20 cellular contexts compared by ENCODE assay signal in genomic region chr9:131043097-131043496, GRCh38. TPM values are rescaled to one million over a fixed set of nuclear protein-coding genes. Genes with fewer than 3 reads are reported as not detected.
DNase-seq lines count a peak whose midpoint lies in the region; TF ChIP-seq lines count a peak whose summit lies in the region.
"Had no signal": no experiment of that assay in that cellular context is flagged by ENCODE, and none has a peak within 500 bp of the region (broad histone marks: within the 10 kb centered on the region; RNA-seq: fewer than 3 reads in every experiment).

No MANE protein-coding gene starts in this region.

- no peak overlapping the region for H3K18ac ChIP-seq in H9 (ENCODE audit: insufficient read length, low read depth, low read length)

- no peak overlapping the region for H2AK5ac ChIP-seq in H9 (ENCODE audit: insufficient read length, low read length)

- H2AFZ ChIP-seq in hepatocyte (no peak overlapping the region), H9 (ENCODE audit: low read length) (no peak overlapping the region)

- H3K4me3 ChIP-seq in Peyer's patch, result no peak overlapping the region
- no peak overlapping the region for H3K4me3 ChIP-seq in hepatocyte

- in situ Hi-C loops in KBM-7 (cut with MboI; ENCODE audit: low pct_unique_long_range_greater_than_20kb, low sequenced_read_pairs), result no loop called here

- H3K27me3 Mint-ChIP-seq in H9 (ENCODE audit: low read depth), result no peaks in the 10 kb centered on the region
- H3K27me3 Mint-ChIP-seq: activated CD4-positive, alpha-beta T cell treated with anti-CD3 and anti-CD28 coated beads, Interleukin-2, amount 10 ng/mL, durations not matched to agents 7 days and 5 days; activated naive CD8-positive, alpha-beta T cell treated with anti-CD3 and anti-CD28 coated beads, Interleukin-2, amount 10 ng/mL, durations not matched to agents 7 days and 5 days had no signal

- no peak overlapping the region for H2BK5ac ChIP-seq in H9 (ENCODE audit: insufficient read length, low read length)

- H3K23ac ChIP-seq in H9 (ENCODE audit: insufficient read length, low read depth, low read length), result no peak overlapping the region

- H4K5ac ChIP-seq in H9 (ENCODE audit: insufficient read length, low read depth, low read length), result no peak overlapping the region

- no peaks in the 10 kb centered on the region for H3K9me3 ChIP-seq in Peyer's patch
- H3K9me3 ChIP-seq in hepatocyte (ENCODE audit: low read depth), result no peaks in the 10 kb centered on the region
- H3K9me3 ChIP-seq in H9 (ENCODE audit: control insufficient read depth, low read depth, low read length), result no peaks in the 10 kb centered on the region

- no peaks in the 10 kb centered on the region for H3K9me3 Mint-ChIP-seq in H9
- H3K9me3 Mint-ChIP-seq: activated CD4-positive, alpha-beta T cell treated with anti-CD3 and anti-CD28 coated beads, Interleukin-2, amount 10 ng/mL, durations not matched to agents 7 days and 5 days; activated naive CD8-positive, alpha-beta T cell treated with anti-CD3 and anti-CD28 coated beads, Interleukin-2, amount 10 ng/mL, durations not matched to agents 7 days and 5 days; activated T-cell treated with anti-CD3 and anti-CD28 coated beads, Interleukin-2, amount 50 U/mL, for 24 hours; mesothelial cell of epicardium had no signal

- H3K23me2 ChIP-seq in H9 (ENCODE audit: insufficient read length, low read depth, low read length, poor library complexity, severe bottlenecking), result no peaks in the 10 kb centered on the region

- H3K9me2 ChIP-seq in hepatocyte (replicated peaks; ENCODE audit: insufficient read depth), result no peaks in the 10 kb centered on the region

- H3K27ac Mint-ChIP-seq in H9, result no peak overlapping the region
- H3K27ac Mint-ChIP-seq: activated CD4-positive, alpha-beta T cell treated with anti-CD3 and anti-CD28 coated beads, Interleukin-2, amount 10 ng/mL, durations not matched to agents 7 days and 5 days; activated naive CD8-positive, alpha-beta T cell treated with anti-CD3 and anti-CD28 coated beads, Interleukin-2, amount 10 ng/mL, durations not matched to agents 7 days and 5 days; activated T-cell treated with anti-CD3 and anti-CD28 coated beads, Interleukin-2, amount 50 U/mL, for 24 hours; mesothelial cell of epicardium had no signal

- H3K4me2 ChIP-seq in hepatocyte (peak overlapping the region; percentile 28), H9 (ENCODE audit: insufficient read depth, insufficient read length, low read length) (no peak overlapping the region)

- H3K27me3 ChIP-seq in Peyer's patch, result no peaks in the 10 kb centered on the region
- H3K27me3 ChIP-seq in hepatocyte, result no peaks in the 10 kb centered on the region
- no peaks in the 10 kb centered on the region for H3K27me3 ChIP-seq in H9 (ENCODE audit: insufficient read depth, low read length)

- DNase-seq in CD1c-positive myeloid dendritic cell (ENCODE audit: extremely low spot score) (peak; percentile 26), KBM-7 (peak; percentile 51), Peyer's patch (peak in 2 of 3 donors; percentile 50 to 57), hepatocyte (ENCODE audit: low spot score) (peak; percentile 62), NCI-H187 treated with DMSO at 0.1 percent for 48 hours (lab: John Stamatoyannopoulos, UW) (no peak), H9 (no peak), NCI-H1436 treated with DMSO at 0.1 percent for 48 hours (lab: John Stamatoyannopoulos, UW) (no peak), RKO (ENCODE audit: low spot score) (no peak)
- DNase-seq: activated CD4-positive, alpha-beta T cell treated with anti-CD3 and anti-CD28 coated beads, Interleukin-2, amount 10 ng/mL, durations not matched to agents 7 days and 5 days; activated naive CD8-positive, alpha-beta T cell treated with anti-CD3 and anti-CD28 coated beads, Interleukin-2, amount 10 ng/mL, durations not matched to agents 7 days and 5 days; activated T-cell treated with anti-CD3 and anti-CD28 coated beads, Interleukin-2, amount 50 U/mL, for 24 hours; COR-L47; erythroblast; MM.1S; NCI-H82; SHP77 treated with DMSO at 0.1 percent for 48 hours; substantia nigra; T-helper 9 cell had no signal

- no peak for TF ChIP-seq CTCF in Peyer's patch (IDR thresholded peaks at IDR 0.05)
- TF ChIP-seq CTCF in hepatocyte (IDR thresholded peaks at IDR 0.05; ENCODE audit: poor library complexity), result no peak
- no peak for TF ChIP-seq CTCF in H9 (conservative IDR thresholded peaks at IDR 0.05)

- H3K27ac ChIP-seq in Peyer's patch (peak overlapping the region in 1 of 4 donors; percentile 50), hepatocyte (peak overlapping the region; percentile 85), H9 (ENCODE audit: insufficient read length, low read depth, low read length) (no peak overlapping the region)

- no peaks in the 10 kb centered on the region for H4K20me1 ChIP-seq in hepatocyte (ENCODE audit: insufficient read depth, poor library complexity, severe bottlenecking)
- no peaks in the 10 kb centered on the region for H4K20me1 ChIP-seq in H9 (ENCODE audit: control insufficient read depth, insufficient read depth, insufficient read length)

- no peak for TF ChIP-seq POLR2A in Peyer's patch (IDR thresholded peaks at IDR 0.05)

- no peak overlapping the region for H2BK12ac ChIP-seq in H9 (ENCODE audit: insufficient read length, low read depth, low read length)

- H3K9ac ChIP-seq in H9 (ENCODE audit: extremely low read depth, insufficient read length, low read length), result no peak overlapping the region

- no peak overlapping the region for H4K8ac ChIP-seq in H9 (replicated peaks; ENCODE audit: insufficient read length, low read depth, low read length)

- H3K79me2 ChIP-seq in hepatocyte (no peaks in the 10 kb centered on the region), H9 (ENCODE audit: insufficient read depth, low read length) (no peaks in the 10 kb centered on the region)

- H3K4ac ChIP-seq in H9 (ENCODE audit: low read depth, low read length), result no peak overlapping the region

- H3K56ac ChIP-seq in H9 (ENCODE audit: insufficient read length, low read depth, low read length), result no peak overlapping the region

- H3K36me3 ChIP-seq in Peyer's patch, result no peaks in the 10 kb centered on the region
- H3K36me3 ChIP-seq in hepatocyte (replicated peaks; ENCODE audit: insufficient read depth, low read depth), result no peaks in the 10 kb centered on the region

- no peak overlapping the region for H2BK120ac ChIP-seq in H9 (ENCODE audit: low read depth, low read length, poor library complexity, severe bottlenecking)

- no peaks in the 10 kb centered on the region for H3K79me1 ChIP-seq in H9 (ENCODE audit: insufficient read depth, low read depth, low read length, poor library complexity, severe bottlenecking)

- H2BK15ac ChIP-seq in H9 (ENCODE audit: low read depth, low read length), result no peak overlapping the region

- H3K36me3 Mint-ChIP-seq in H9 (ENCODE audit: insufficient read depth in 1 of 3, low read depth in 3 of 3), result peaks cover 0 to 4% (median 0%) of the 10 kb centered on the region in 3 experiments; a peak in 2 of 7 replicates
- H3K36me3 Mint-ChIP-seq: activated naive CD8-positive, alpha-beta T cell treated with anti-CD3 and anti-CD28 coated beads, Interleukin-2, amount 10 ng/mL, durations not matched to agents 7 days and 5 days; mesothelial cell of epicardium had no signal

- H3K4me3 Mint-ChIP-seq in H9, result no peak overlapping the region
- H3K4me3 Mint-ChIP-seq: activated CD4-positive, alpha-beta T cell treated with anti-CD3 and anti-CD28 coated beads, Interleukin-2, amount 10 ng/mL, durations not matched to agents 7 days and 5 days; activated naive CD8-positive, alpha-beta T cell treated with anti-CD3 and anti-CD28 coated beads, Interleukin-2, amount 10 ng/mL, durations not matched to agents 7 days and 5 days; activated T-cell treated with anti-CD3 and anti-CD28 coated beads, Interleukin-2, amount 50 U/mL, for 24 hours; mesothelial cell of epicardium had no signal

- H3K4me1 ChIP-seq in Peyer's patch (peaks cover 0 to 4% (median 0%) of the 10 kb centered on the region in 4 donors), hepatocyte (ENCODE audit: insufficient read depth) (no peaks in the 10 kb centered on the region), H9 (ENCODE audit: insufficient read depth, low read length) (no peaks in the 10 kb centered on the region)

- no peaks in the 10 kb centered on the region for H3K4me1 Mint-ChIP-seq in H9

- H2BK20ac ChIP-seq in H9 (ENCODE audit: low read depth, low read length, poor library complexity, severe bottlenecking), result no peak overlapping the region

- no peak overlapping the region for H3T11ph ChIP-seq in H9 (ENCODE audit: low read length)

- no peak overlapping the region for H4K91ac ChIP-seq in H9 (ENCODE audit: insufficient read length, low read depth, low read length)

- no peak overlapping the region for H3K14ac ChIP-seq in H9 (ENCODE audit: insufficient read depth, low read length)

- WGBS in hepatocyte (ENCODE audit: low lambda C conversion rate, missing lambda C conversion rate), result 31% methylated on average over 3 of the region's 3 CpGs
- no CpG with 5 or more reads among the region's 3 CpGs for WGBS in H9 (ENCODE audit: extremely low coverage, insufficient read length, low lambda C conversion rate)

RNA-seq across cellular contexts. Expression of gene LAMC3, which starts 34.1 kb away (rescaled TPM):
- 1 to 10 TPM in 3 of 4 donors, not detected in 1; 1.6 to 4.1 (median 3.9) TPM for total RNA-seq in Peyer's patch
- 12.4 and 29.5 TPM in 2 replicates for total RNA-seq in hepatocyte
- polyA plus RNA-seq in hepatocyte, result 43.4 and 49.9 TPM in 2 replicates
- 21.7 and 21.9 TPM in 2 replicates for total RNA-seq in H9 (2021)
- polyA plus RNA-seq: AG04450 had no signal

RNA-seq across cellular contexts. Expression of gene AIF1L, which starts 53.2 kb away (rescaled TPM):
- total RNA-seq in Peyer's patch (10 to 100 TPM in 1 of 4 donors, 1 to 10 TPM in 3; 1.5 to 10.7 (median 2.8) TPM), hepatocyte (4.2 and 5.3 TPM in 2 replicates), H9 (2021) (122 and 126 TPM in 2 replicates)
- 6.0 and 6.3 TPM in 2 replicates for polyA plus RNA-seq in hepatocyte

Comparison
In these comparisons a context has a peak if more than half of its experiments do, and no peak if none do; other contexts are left out.
1. DNase-seq: peak in CD1c-positive myeloid dendritic cell (single experiment), KBM-7 (single experiment), Peyer's patch (2 of 3) and hepatocyte (single experiment); none in NCI-H187 treated with DMSO at 0.1 percent for 48 hours (single experiment), H9 (single experiment), NCI-H1436 treated with DMSO at 0.1 percent for 48 hours (single experiment) and RKO (single experiment).
2. RNA of gene AIF1L, which starts 53.2 kb away (total RNA-seq): 122 to 126 TPM in H9; 4.2 to 5.3 TPM in hepatocyte and 1.5 to 10.7 TPM in Peyer's patch; every median in the first group is over 10 times any median in the second.